ENCODE assay signal across 1 cellular context in genomic region chr22:44449061-44449682, GRCh38.
TF ChIP-seq lines count a peak whose summit lies in the region.

No MANE protein-coding gene starts in this region.

TF ChIP-seq in GM12878, 131 proteins besides CTCF, POLR2A, EP300 and RAD21 (continued from another document):
- no peak for TF ChIP-seq E2F8 (IDR thresholded peaks at IDR 0.05; ENCODE audit: low read depth, partially characterized antibody)
- peak; percentile 93; the same call in 1 of the 2 replicates for TF ChIP-seq FOXM1 (IDR thresholded peaks at IDR 0.05; ENCODE audit: low read depth, low read length)
- no peak for TF ChIP-seq MEF2B (IDR thresholded peaks at IDR 0.05; ENCODE audit: partially characterized antibody, poor library complexity, severe bottlenecking)
- no peak for TF ChIP-seq E4F1 (IDR thresholded peaks at IDR 0.05; ENCODE audit: borderline replicate concordance, partially characterized antibody)
- TF ChIP-seq, protein P1, sequence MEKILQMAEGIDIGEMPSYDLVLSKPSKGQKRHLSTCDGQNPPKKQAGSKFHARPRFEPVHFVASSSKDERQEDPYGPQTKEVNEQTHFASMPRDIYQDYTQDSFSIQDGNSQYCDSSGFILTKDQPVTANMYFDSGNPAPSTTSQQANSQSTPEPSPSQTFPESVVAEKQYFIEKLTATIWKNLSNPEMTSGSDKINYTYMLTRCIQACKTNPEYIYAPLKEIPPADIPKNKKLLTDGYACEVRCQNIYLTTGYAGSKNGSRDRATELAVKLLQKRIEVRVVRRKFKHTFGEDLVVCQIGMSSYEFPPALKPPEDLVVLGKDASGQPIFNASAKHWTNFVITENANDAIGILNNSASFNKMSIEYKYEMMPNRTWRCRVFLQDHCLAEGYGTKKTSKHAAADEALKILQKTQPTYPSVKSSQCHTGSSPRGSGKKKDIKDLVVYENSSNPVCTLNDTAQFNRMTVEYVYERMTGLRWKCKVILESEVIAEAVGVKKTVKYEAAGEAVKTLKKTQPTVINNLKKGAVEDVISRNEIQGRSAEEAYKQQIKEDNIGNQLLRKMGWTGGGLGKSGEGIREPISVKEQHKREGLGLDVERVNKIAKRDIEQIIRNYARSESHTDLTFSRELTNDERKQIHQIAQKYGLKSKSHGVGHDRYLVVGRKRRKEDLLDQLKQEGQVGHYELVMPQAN (conservative IDR thresholded peaks at IDR 0.05): no peak
- no peak for TF ChIP-seq CHD2 (IDR thresholded peaks at IDR 0.05; ENCODE audit: borderline replicate concordance, low read depth, low read length)
- no peak for TF ChIP-seq CHD1 (IDR thresholded peaks at IDR 0.05; ENCODE audit: low read depth, low read length)
- peak; percentile 64; the same call in 1 of the 2 replicates for TF ChIP-seq MEF2A (IDR thresholded peaks at IDR 0.05; ENCODE audit: insufficient read depth, low read depth, low read length)
- TF ChIP-seq MYC (IDR thresholded peaks at IDR 0.05; ENCODE audit: insufficient read depth, insufficient read length, insufficient replicate concordance, low read length, severe bottlenecking): no peak
- TF ChIP-seq CEBPB (IDR thresholded peaks at IDR 0.05; ENCODE audit: borderline replicate concordance in 1 of 2, low read depth in 2 of 2, low read length in 2 of 2): 0 out of 4 replicates have a peak, but pooled peaks of 1 of the 2 experiments have one; percentile 31
- TF ChIP-seq, protein P2, sequence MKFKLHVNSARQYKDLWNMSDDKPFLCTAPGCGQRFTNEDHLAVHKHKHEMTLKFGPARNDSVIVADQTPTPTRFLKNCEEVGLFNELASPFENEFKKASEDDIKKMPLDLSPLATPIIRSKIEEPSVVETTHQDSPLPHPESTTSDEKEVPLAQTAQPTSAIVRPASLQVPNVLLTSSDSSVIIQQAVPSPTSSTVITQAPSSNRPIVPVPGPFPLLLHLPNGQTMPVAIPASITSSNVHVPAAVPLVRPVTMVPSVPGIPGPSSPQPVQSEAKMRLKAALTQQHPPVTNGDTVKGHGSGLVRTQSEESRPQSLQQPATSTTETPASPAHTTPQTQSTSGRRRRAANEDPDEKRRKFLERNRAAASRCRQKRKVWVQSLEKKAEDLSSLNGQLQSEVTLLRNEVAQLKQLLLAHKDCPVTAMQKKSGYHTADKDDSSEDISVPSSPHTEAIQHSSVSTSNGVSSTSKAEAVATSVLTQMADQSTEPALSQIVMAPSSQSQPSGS (IDR thresholded peaks at IDR 0.05; ENCODE audit: low read length): peak; percentile 35; the same call in 1 of the 2 replicates
- TF ChIP-seq, protein P3, sequence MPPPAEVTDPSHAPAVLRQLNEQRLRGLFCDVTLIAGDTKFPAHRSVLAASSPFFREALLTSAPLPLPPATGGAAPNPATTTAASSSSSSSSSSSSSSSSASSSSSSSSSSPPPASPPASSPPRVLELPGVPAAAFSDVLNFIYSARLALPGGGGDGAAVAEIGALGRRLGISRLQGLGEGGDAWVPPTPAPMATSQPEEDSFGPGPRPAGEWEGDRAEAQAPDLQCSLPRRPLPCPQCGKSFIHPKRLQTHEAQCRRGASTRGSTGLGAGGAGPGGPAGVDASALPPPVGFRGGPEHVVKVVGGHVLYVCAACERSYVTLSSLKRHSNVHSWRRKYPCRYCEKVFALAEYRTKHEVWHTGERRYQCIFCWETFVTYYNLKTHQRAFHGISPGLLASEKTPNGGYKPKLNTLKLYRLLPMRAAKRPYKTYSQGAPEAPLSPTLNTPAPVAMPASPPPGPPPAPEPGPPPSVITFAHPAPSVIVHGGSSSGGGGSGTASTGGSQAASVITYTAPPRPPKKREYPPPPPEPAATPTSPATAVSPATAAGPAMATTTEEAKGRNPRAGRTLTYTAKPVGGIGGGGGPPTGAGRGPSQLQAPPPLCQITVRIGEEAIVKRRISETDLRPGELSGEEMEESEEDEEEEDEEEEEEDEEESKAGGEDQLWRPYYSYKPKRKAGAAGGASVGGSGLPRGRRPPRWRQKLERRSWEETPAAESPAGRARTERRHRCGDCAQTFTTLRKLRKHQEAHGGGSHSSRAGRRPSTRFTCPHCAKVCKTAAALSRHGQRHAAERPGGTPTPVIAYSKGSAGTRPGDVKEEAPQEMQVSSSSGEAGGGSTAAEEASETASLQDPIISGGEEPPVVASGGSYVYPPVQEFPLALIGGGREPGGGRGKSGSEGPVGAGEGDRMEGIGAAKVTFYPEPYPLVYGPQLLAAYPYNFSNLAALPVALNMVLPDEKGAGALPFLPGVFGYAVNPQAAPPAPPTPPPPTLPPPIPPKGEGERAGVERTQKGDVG (CRISPR knock-in tag; IDR thresholded peaks at IDR 0.05): no peak
- TF ChIP-seq ETV6 (conservative IDR thresholded peaks at IDR 0.05 in 1 of 2, IDR thresholded peaks at IDR 0.05 in 1 of 2; ENCODE audit: borderline replicate concordance in 1 of 2, low read depth in 1 of 2): peak in 1 of 2 experiments; percentile 81; a peak in 2 of 4 replicates
- TF ChIP-seq PAX5 (IDR thresholded peaks at IDR 0.05; ENCODE audit: borderline replicate concordance, low read depth, low read length): no peak
- TF ChIP-seq, protein P4, sequence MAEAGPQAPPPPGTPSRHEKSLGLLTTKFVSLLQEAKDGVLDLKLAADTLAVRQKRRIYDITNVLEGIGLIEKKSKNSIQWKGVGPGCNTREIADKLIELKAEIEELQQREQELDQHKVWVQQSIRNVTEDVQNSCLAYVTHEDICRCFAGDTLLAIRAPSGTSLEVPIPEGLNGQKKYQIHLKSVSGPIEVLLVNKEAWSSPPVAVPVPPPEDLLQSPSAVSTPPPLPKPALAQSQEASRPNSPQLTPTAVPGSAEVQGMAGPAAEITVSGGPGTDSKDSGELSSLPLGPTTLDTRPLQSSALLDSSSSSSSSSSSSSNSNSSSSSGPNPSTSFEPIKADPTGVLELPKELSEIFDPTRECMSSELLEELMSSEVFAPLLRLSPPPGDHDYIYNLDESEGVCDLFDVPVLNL (IDR thresholded peaks at IDR 0.05; ENCODE audit: low read depth, low read length): no peak
- TF ChIP-seq, protein P5, sequence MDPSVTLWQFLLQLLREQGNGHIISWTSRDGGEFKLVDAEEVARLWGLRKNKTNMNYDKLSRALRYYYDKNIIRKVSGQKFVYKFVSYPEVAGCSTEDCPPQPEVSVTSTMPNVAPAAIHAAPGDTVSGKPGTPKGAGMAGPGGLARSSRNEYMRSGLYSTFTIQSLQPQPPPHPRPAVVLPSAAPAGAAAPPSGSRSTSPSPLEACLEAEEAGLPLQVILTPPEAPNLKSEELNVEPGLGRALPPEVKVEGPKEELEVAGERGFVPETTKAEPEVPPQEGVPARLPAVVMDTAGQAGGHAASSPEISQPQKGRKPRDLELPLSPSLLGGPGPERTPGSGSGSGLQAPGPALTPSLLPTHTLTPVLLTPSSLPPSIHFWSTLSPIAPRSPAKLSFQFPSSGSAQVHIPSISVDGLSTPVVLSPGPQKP (IDR thresholded peaks at IDR 0.05; ENCODE audit: low read depth, low read length): no peak
- TF ChIP-seq CREM (IDR thresholded peaks at IDR 0.05; ENCODE audit: low read depth): peak; percentile 76
- TF ChIP-seq EED (IDR thresholded peaks at IDR 0.05; ENCODE audit: low read depth): peak; percentile 99
- no peak for TF ChIP-seq SUPT20H (IDR thresholded peaks at IDR 0.05; ENCODE audit: borderline replicate concordance, control insufficient read depth, low read depth, low read length)
- peak; percentile 87; the same call in 1 of the 2 replicates for TF ChIP-seq NFIC (IDR thresholded peaks at IDR 0.05; ENCODE audit: low read depth, low read length)
- TF ChIP-seq IRF4 (IDR thresholded peaks at IDR 0.05; ENCODE audit: low read depth, low read length): peak; percentile 91; the same call in 1 of the 2 replicates
- peak; percentile 96 for TF ChIP-seq JUNB (IDR thresholded peaks at IDR 0.05)
- no peak for TF ChIP-seq MTA3 (IDR thresholded peaks at IDR 0.05; ENCODE audit: borderline replicate concordance, low read length)
- peak; percentile 68 for TF ChIP-seq TCF7 (IDR thresholded peaks at IDR 0.05; ENCODE audit: borderline replicate concordance)
- no peak for TF ChIP-seq REST (IDR thresholded peaks at IDR 0.05; ENCODE audit: low read depth, low read length)
- TF ChIP-seq NR2C2 (IDR thresholded peaks at IDR 0.05; ENCODE audit: borderline replicate concordance, control insufficient read depth, insufficient read length, low read depth): no peak
- TF ChIP-seq HDGF (IDR thresholded peaks at IDR 0.05): no peak
- peak in 1 of 2 experiments; percentile 76; a peak in 2 of 4 replicates for TF ChIP-seq SRF (IDR thresholded peaks at IDR 0.05; ENCODE audit: low read depth in 2 of 2, low read length in 2 of 2)
- no peak for TF ChIP-seq SMAD1 (IDR thresholded peaks at IDR 0.05; ENCODE audit: low read depth, partially characterized antibody)
- TF ChIP-seq CREB1 (IDR thresholded peaks at IDR 0.05; ENCODE audit: low read depth): peak; percentile 58
- peak; percentile 24 to 27; a peak in 2 of 4 replicates for TF ChIP-seq IKZF2 (IDR thresholded peaks at IDR 0.05)
- peak; percentile 89; the same call in 1 of the 2 replicates for TF ChIP-seq BCL11A (IDR thresholded peaks at IDR 0.05; ENCODE audit: low read depth, low read length)
